20 cellular contexts compared by ENCODE assay signal in the genomic region with DNA sequence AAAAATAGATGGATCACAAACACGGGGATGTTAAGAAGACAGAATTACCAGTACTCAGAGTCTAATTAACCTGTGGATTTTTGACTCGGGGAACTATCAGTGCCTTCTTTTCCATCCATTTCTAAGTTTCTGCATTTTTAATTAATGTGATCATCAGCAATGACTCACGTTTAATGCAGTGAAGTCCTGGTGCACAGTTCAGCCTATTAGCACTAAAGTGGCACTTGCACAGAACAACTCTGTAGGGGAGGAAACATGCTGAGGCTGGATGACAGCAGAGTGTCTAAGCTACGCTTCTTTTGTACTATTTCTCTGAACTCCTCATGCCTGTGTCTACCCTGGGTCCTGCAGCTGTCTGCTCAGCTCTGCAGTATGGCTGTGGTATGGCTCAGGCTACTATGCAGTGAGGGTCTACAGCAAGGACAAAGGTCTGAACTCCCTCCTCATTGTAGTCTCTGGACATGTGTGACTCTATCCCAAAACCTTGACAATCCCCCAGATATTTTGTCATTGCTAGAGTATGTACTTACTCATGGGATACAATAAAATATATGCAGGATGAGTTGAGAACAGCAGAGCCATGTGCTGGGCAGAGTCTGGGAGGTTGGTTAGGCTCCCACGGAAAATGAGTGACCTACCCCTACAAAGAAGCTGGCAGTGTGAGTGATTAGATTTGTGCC.
DNase-seq lines count a peak whose midpoint lies in the region; ATAC-seq and TF ChIP-seq lines count a peak whose summit lies in the region.
"Had no signal": no experiment of that assay in that cellular context is flagged by ENCODE, and none has a peak within 500 bp of the region (broad histone marks: within the 10 kb centered on the region; RNA-seq: fewer than 3 reads in every experiment).

No MANE protein-coding gene starts in this region.

- intact Hi-C loops in Right ventricle myocardium inferior (cut with DNase I) = no loop called here
- intact Hi-C loops in cardiac septum (cut with DNase I) = no loop called here

- no peaks in the 10 kb centered on the region for H3K9me3 ChIP-seq in subcutaneous abdominal adipose tissue (ENCODE audit: control insufficient read depth in 5 of 5, low read length in 5 of 5)
- H3K9me3 ChIP-seq: transverse colon had no signal

- peak; percentile 37 for ATAC-seq in Right ventricle myocardium inferior
- ATAC-seq in stimulated activated naive CD8-positive, alpha-beta T cell treated with anti-CD3 and anti-CD28 coated beads, Interleukin-15, Interleukin-2, amounts not matched to agents 100 U/mL and 50 U/mL, for 24 hours = no peak
- ATAC-seq in HG03175 (IDR thresholded peaks at IDR 0.05; ENCODE audit: unreplicated experiment) = no peak
- ATAC-seq: GM12878; left colon; stimulated activated naive B cell treated with anti-CD40 and anti-IgM and Interleukin-4, amounts not matched to agents 10 μg/mL and 1 μg/mL and 100 μg/mL, for 72 hours had no signal

- H3K36me3 ChIP-seq in subcutaneous abdominal adipose tissue (ENCODE audit: control insufficient read depth in 5 of 5, insufficient read depth in 5 of 5, low read length in 5 of 5) = peaks cover 0 to 8% (median 5%) of the 10 kb centered on the region in 5 donors
- H3K36me3 ChIP-seq: transverse colon had no signal

- H3K27me3 ChIP-seq in subcutaneous abdominal adipose tissue (ENCODE audit: control insufficient read depth in 5 of 5, insufficient read depth in 4 of 5, low read length in 5 of 5) = no peaks in the 10 kb centered on the region
- H3K27me3 ChIP-seq: transverse colon had no signal

- no peak for TF ChIP-seq CTCF in astrocyte of the spinal cord (IDR thresholded peaks at IDR 0.05; ENCODE audit: low read depth, low read length)

- H3K4me1 ChIP-seq in subcutaneous abdominal adipose tissue (ENCODE audit: control insufficient read depth in 5 of 5, insufficient read depth in 5 of 5, low read length in 5 of 5) = peaks cover 0 to 36% (median 26%) of the 10 kb centered on the region in 5 donors

- DNase-seq in Right ventricle myocardium inferior (ENCODE audit: missing footprints) = no peak
- DNase-seq in cardiac septum (ENCODE audit: low spot score) = no peak
- DNase-seq in astrocyte of the spinal cord (ENCODE audit: low read depth, low spot score) = peak; percentile 41
- peak; percentile 18 for DNase-seq in inferior parietal cortex (ENCODE audit: extremely low spot score)
- no peak for DNase-seq in stimulated activated naive CD8-positive, alpha-beta T cell treated with anti-CD3 and anti-CD28 coated beads, Interleukin-15, Interleukin-2, amounts not matched to agents 100 U/mL and 50 U/mL, for 24 hours
- DNase-seq in DMS 273 treated with DMSO at 0.1 percent for 48 hours (lab: John Stamatoyannopoulos, UW) = no peak
- DNase-seq: 8988T; activated CD4-positive, alpha-beta T cell treated with anti-CD3 and anti-CD28 coated beads for 4 hours; activated naive CD8-positive, alpha-beta T cell treated with anti-CD3 and anti-CD28 coated beads for 36 hours; C1 segment of cervical spinal cord; cortex of kidney; GF-D8; left colon; NCI-H187; NK-92 treated with Interleukin-12 subunit alpha and Interleukin-12 subunit beta, amount 100 ng/mL, for 24 hours; stimulated activated naive B cell treated with anti-CD40 and anti-IgM and Interleukin-4, amounts not matched to agents 10 μg/mL and 1 μg/mL and 100 μg/mL, for 72 hours; transverse colon had no signal

- in situ Hi-C loops in astrocyte of the spinal cord (cut with HindIII; ENCODE audit: low sequenced_read_pairs) = no loop called here

- H3K4me3 ChIP-seq in astrocyte of the spinal cord (ENCODE audit: low read depth, low read length) = no peak overlapping the region
- no peak overlapping the region for H3K4me3 ChIP-seq in subcutaneous abdominal adipose tissue (ENCODE audit: low read depth in 1 of 5, low read length in 5 of 5)
- H3K4me3 ChIP-seq: GM12878, transverse colon had no signal

- peak overlapping the region in 1 of 5 donors; percentile 9 for H3K9ac ChIP-seq in subcutaneous abdominal adipose tissue (ENCODE audit: low read length in 5 of 5)

- H3K27ac ChIP-seq in subcutaneous abdominal adipose tissue (ENCODE audit: low read depth, low read length) = peak overlapping the region; percentile 54
- H3K27ac ChIP-seq: transverse colon had no signal

Comparison
In these comparisons a context has a peak if more than half of its experiments do, and no peak if none do; other contexts are left out.
1. DNase-seq: peak in astrocyte of the spinal cord (single experiment) and inferior parietal cortex (single experiment); none in Right ventricle myocardium inferior (single experiment), cardiac septum (single experiment), stimulated activated naive CD8-positive, alpha-beta T cell treated with anti-CD3 and anti-CD28 coated beads, Interleukin-15, Interleukin-2, amounts not matched to agents 100 U/mL and 50 U/mL, for 24 hours (single experiment) and DMS 273 treated with DMSO at 0.1 percent for 48 hours (single experiment).